In genomic region chr7:50783801-50784507, GRCh38 we compare ENCODE assay signal across 22 cellular contexts. TPM values are rescaled to one million over a fixed set of nuclear protein-coding genes. Genes with fewer than 3 reads are reported as not detected.
A peak's percentile ranks its signal among the peaks of the same experiment; 100 is the strongest.
DNase-seq lines count a peak whose midpoint lies in the region; ATAC-seq, FAIRE-seq and TF ChIP-seq lines count a peak whose summit lies in the region.
"Had no signal": no experiment of that assay in that cellular context is flagged by ENCODE, and none has a peak within 500 bp of the region (broad histone marks: within the 10 kb centered on the region; RNA-seq: fewer than 3 reads in every experiment).

No MANE protein-coding gene starts in this region.

- no peak for DNase-seq in PC-3
- DNase-seq in bronchial epithelial cell (ENCODE audit: low read depth) = no peak
- DNase-seq in stimulated activated effector memory CD8-positive, alpha-beta T cell treated with anti-CD3 and anti-CD28 coated beads, Interleukin-12 subunit alpha, Interleukin-12 subunit beta, amount 100 ng/mL, for 72 hours (ENCODE audit: low spot score in 2 of 2) = no peak
- DNase-seq in posterior vena cava (ENCODE audit: low spot score) = no peak
- no peak for DNase-seq in SHP77 treated with DMSO at 0.1 percent for 48 hours (lab: John Stamatoyannopoulos, UW)
- DNase-seq in OCI-LY7 (ENCODE audit: low spot score) = no peak
- DNase-seq: activated CD4-positive, alpha-beta T cell treated with anti-CD3 and anti-CD28 coated beads, Interleukin-2, amount 10 ng/mL, durations not matched to agents 7 days and 5 days; activated CD8-positive, alpha-beta memory T cell treated with anti-CD3 and anti-CD28 coated beads, Interleukin-2, amount 50 U/mL, for 4 hours; AML-193; COR-L47; Karpas-422; NCI-H2029; nucleus accumbens; stimulated activated naive CD8-positive, alpha-beta T cell treated with anti-CD3 and anti-CD28 coated beads, Interleukin-15, Interleukin-2, amounts not matched to agents 100 U/mL and 50 U/mL, for 24 hours; T-cell; trophoblast cell had no signal

- no peaks in the 10 kb centered on the region for H3F3A ChIP-seq in PC-3 (ENCODE audit: low read length, unreplicated experiment)

- H3K27ac Mint-ChIP-seq in stimulated activated effector memory CD8-positive, alpha-beta T cell treated with anti-CD3 and anti-CD28 coated beads, Interleukin-12 subunit alpha, Interleukin-12 subunit beta, amount 100 ng/mL, for 72 hours = no peak overlapping the region
- H3K27ac Mint-ChIP-seq: activated CD4-positive, alpha-beta T cell treated with anti-CD3 and anti-CD28 coated beads, Interleukin-2, amount 10 ng/mL, durations not matched to agents 7 days and 5 days; mesothelial cell of epicardium had no signal

- no peak for TF ChIP-seq CTCF in PC-3 (conservative IDR thresholded peaks at IDR 0.05; ENCODE audit: low read depth, low read length)
- TF ChIP-seq CTCF in bronchial epithelial cell (IDR thresholded peaks at IDR 0.05; ENCODE audit: insufficient read depth, low read length, severe bottlenecking) = no peak
- no peak for TF ChIP-seq CTCF in liver (IDR thresholded peaks at IDR 0.05; ENCODE audit: low read depth, low read length, missing input control)
- no peak for TF ChIP-seq CTCF in OCI-LY7 (conservative IDR thresholded peaks at IDR 0.05; ENCODE audit: low read length)

- POLR2A ChIA-PET in PC-3 (lab: Charles Lee; ENCODE audit: unreplicated experiment) = no interaction called here
- POLR2A ChIA-PET in OCI-LY7 (lab: Charles Lee) = no interaction called here

- H3K27ac ChIP-seq in PC-3 (ENCODE audit: low read length) = no peak overlapping the region
- H3K27ac ChIP-seq in liver (ENCODE audit: low read depth in 1 of 2, low read length in 2 of 2) = no peak overlapping the region
- H3K27ac ChIP-seq in OCI-LY7 (ENCODE audit: low read depth, low read length, poor library complexity, severe bottlenecking) = no peak overlapping the region
- H3K27ac ChIP-seq: ascending aorta, epithelial cell of prostate had no signal

- H3K79me2 ChIP-seq in PC-3 (ENCODE audit: low read length) (peaks cover 96% of the 10 kb centered on the region), OCI-LY7 (ENCODE audit: insufficient read depth, low read depth, low read length) (no peaks in the 10 kb centered on the region)

- no peak for ATAC-seq in PC-3
- ATAC-seq in stimulated activated effector memory CD8-positive, alpha-beta T cell treated with anti-CD3 and anti-CD28 coated beads, Interleukin-12 subunit alpha, Interleukin-12 subunit beta, amount 100 ng/mL, for 72 hours = no peak
- ATAC-seq: sciatic nerve; stimulated activated naive CD8-positive, alpha-beta T cell treated with anti-CD3 and anti-CD28 coated beads, Interleukin-15, Interleukin-2, amounts not matched to agents 100 U/mL and 50 U/mL, for 24 hours; T-cell had no signal

- H3K9me3 ChIP-seq in PC-3 (ENCODE audit: low read length) (no peaks in the 10 kb centered on the region), liver (ENCODE audit: control insufficient read depth in 4 of 4, low read length in 3 of 4) (no peaks in the 10 kb centered on the region), OCI-LY7 (ENCODE audit: low read length) (no peaks in the 10 kb centered on the region)
- H3K9me3 ChIP-seq: ascending aorta had no signal

- H3K27me3 ChIP-seq in PC-3 (ENCODE audit: low read length) (no peaks in the 10 kb centered on the region), bronchial epithelial cell (ENCODE audit: control insufficient read depth, insufficient read depth, low read length) (no peaks in the 10 kb centered on the region), liver (ENCODE audit: control insufficient read depth in 4 of 4, insufficient read depth in 4 of 4, low read length in 3 of 4) (no peaks in the 10 kb centered on the region)
- H3K27me3 ChIP-seq: ascending aorta had no signal

- H3K4me3 Mint-ChIP-seq in stimulated activated effector memory CD8-positive, alpha-beta T cell treated with anti-CD3 and anti-CD28 coated beads, Interleukin-12 subunit alpha, Interleukin-12 subunit beta, amount 100 ng/mL, for 72 hours = peak overlapping the region; percentile 63

- intact Hi-C loops in PC-3 (cut with micrococcal nuclease) (loop anchor here (2.0 to 5.0 kb wide), 3 partner anchors 49 to 358 kb away; no protein-coding TSS in a partner anchor), posterior vena cava (cut with DNase I) (no loop called here), OCI-LY7 (cut with micrococcal nuclease; ENCODE audit: unreplicated experiment) (no loop called here)

- H3K9me3 Mint-ChIP-seq in stimulated activated effector memory CD8-positive, alpha-beta T cell treated with anti-CD3 and anti-CD28 coated beads, Interleukin-12 subunit alpha, Interleukin-12 subunit beta, amount 100 ng/mL, for 72 hours = peaks cover 5% of the 10 kb centered on the region

- H3K36me3 Mint-ChIP-seq in stimulated activated effector memory CD8-positive, alpha-beta T cell treated with anti-CD3 and anti-CD28 coated beads, Interleukin-12 subunit alpha, Interleukin-12 subunit beta, amount 100 ng/mL, for 72 hours = no peaks in the 10 kb centered on the region

- 58% methylated on average over 12 of the region's 12 CpGs for WGBS in liver

- H3K4me1 Mint-ChIP-seq in stimulated activated effector memory CD8-positive, alpha-beta T cell treated with anti-CD3 and anti-CD28 coated beads, Interleukin-12 subunit alpha, Interleukin-12 subunit beta, amount 100 ng/mL, for 72 hours = peaks cover 10% of the 10 kb centered on the region

- H3K4me1 ChIP-seq in PC-3 (ENCODE audit: insufficient read depth, low read length) (peaks cover 7% of the 10 kb centered on the region; the same call in 1 of the 2 replicates), liver (ENCODE audit: control insufficient read depth in 4 of 4, insufficient read depth in 4 of 4, low read length in 3 of 4) (peaks cover 15 to 81% (median 47%) of the 10 kb centered on the region in 4 donors), OCI-LY7 (ENCODE audit: insufficient read depth, low read length, poor library complexity, severe bottlenecking) (no peaks in the 10 kb centered on the region)

- no peak for TF ChIP-seq RAD21 in liver (IDR thresholded peaks at IDR 0.05)

- H3K4me2 ChIP-seq in PC-3 (ENCODE audit: low read length) = peak overlapping the region; percentile 95
- H3K4me2 ChIP-seq in OCI-LY7 (ENCODE audit: low read length) = no peak overlapping the region

- no peak overlapping the region for H3K4me3 ChIP-seq in PC-3 (ENCODE audit: low read length)
- H3K4me3 ChIP-seq in bronchial epithelial cell (ENCODE audit: low read depth, low read length) = no peak overlapping the region
- H3K4me3 ChIP-seq in liver (ENCODE audit: low read depth in 1 of 3, low read length in 3 of 3) = no peak overlapping the region
- no peak overlapping the region for H3K4me3 ChIP-seq in OCI-LY7 (ENCODE audit: low read depth, low read length, poor library complexity, severe bottlenecking)

- peak; percentile 64 for FAIRE-seq in bronchial epithelial cell (lab: Jason Lieb, UNC)
- FAIRE-seq: frontal cortex had no signal

- CTCF ChIA-PET in PC-3 (lab: Charles Lee) = no interaction called here
- CTCF ChIA-PET in OCI-LY7 (lab: Charles Lee; ENCODE audit: unreplicated experiment) = no interaction called here

- H4K20me1 ChIP-seq in PC-3 (ENCODE audit: low read length) (peaks cover 83% of the 10 kb centered on the region), OCI-LY7 (ENCODE audit: insufficient read depth, low read length) (no peaks in the 10 kb centered on the region)

- BruUV-seq in PC-3 (replicated peaks; lab: Mats Ljungman, UMichigan) (no TSS peak), OCI-LY7 (replicated peaks; lab: Mats Ljungman, UMichigan) (no TSS peak)

- H3K9me2 ChIP-seq in PC-3 (replicated peaks; ENCODE audit: low read length) (no peaks in the 10 kb centered on the region), OCI-LY7 (ENCODE audit: insufficient read depth, low read length) (no peaks in the 10 kb centered on the region)

- peaks cover 7% of the 10 kb centered on the region; the same call in 1 of the 2 replicates for H3K36me3 ChIP-seq in PC-3 (ENCODE audit: low read depth, low read length)
- no peaks in the 10 kb centered on the region for H3K36me3 ChIP-seq in bronchial epithelial cell (ENCODE audit: control insufficient read depth, insufficient read depth, low read length)
- H3K36me3 ChIP-seq in liver (ENCODE audit: control insufficient read depth in 4 of 4, insufficient read depth in 3 of 4, low read depth in 1 of 4, low read length in 3 of 4) = no peaks in the 10 kb centered on the region
- no peaks in the 10 kb centered on the region for H3K36me3 ChIP-seq in OCI-LY7 (ENCODE audit: insufficient read depth, low read length)
- H3K36me3 ChIP-seq: ascending aorta had no signal

- H2AFZ ChIP-seq in PC-3 (ENCODE audit: low read length) = no peak overlapping the region
- no peak overlapping the region for H2AFZ ChIP-seq in OCI-LY7 (ENCODE audit: low read length)

- H3K9ac ChIP-seq in PC-3 (ENCODE audit: low read length) (no peak overlapping the region), liver (ENCODE audit: low read depth in 1 of 2, low read length in 2 of 2) (no peak overlapping the region)

TF ChIP-seq in liver, 16 proteins besides CTCF, POLR2A, EP300 and RAD21 (continues in another document):
- TF ChIP-seq HNF4A (conservative IDR thresholded peaks at IDR 0.05) = peak; percentile 62 to 63
- peak; percentile 6 for TF ChIP-seq SP1 (IDR thresholded peaks at IDR 0.05)
- peak in 1 of 2 donors; percentile 23 for TF ChIP-seq JUND (IDR thresholded peaks at IDR 0.05)
- peak in 1 of 2 donors; percentile 9 for TF ChIP-seq RXRA (IDR thresholded peaks at IDR 0.05)
- TF ChIP-seq HNF4G (IDR thresholded peaks at IDR 0.05) = no peak

RNA-seq across cellular contexts. Expression of gene GRB10, which starts 1.3 kb away (rescaled TPM):
- total RNA-seq in PC-3 (2014; rRNA removed) = 61.3 and 89.8 TPM in 2 replicates
- total RNA-seq in bronchial epithelial cell = 65.9 and 67.7 TPM in 2 replicates
- 10 to 100 TPM; 19.6 to 53.1 TPM for total RNA-seq in liver
- 10 to 100 TPM; 10.7 to 15.4 TPM for polyA plus RNA-seq in liver
- total RNA-seq in posterior vena cava = 10 to 100 TPM; 45.4 to 52.6 TPM
- not detected in 2 replicates for total RNA-seq in OCI-LY7 (2014; rRNA removed; shearing (Covaris generic))
- total RNA-seq in OCI-LY7 (2022) = not detected in 2 replicates

Comparison
In these comparisons a context has a peak if more than half of its experiments do, and no peak if none do; other contexts are left out.
1. RNA of gene GRB10, which starts 1.3 kb away (total RNA-seq): 65.9 to 67.7 TPM in bronchial epithelial cell, 61.3 to 89.8 TPM in PC-3, 19.6 to 53.1 TPM in liver and 45.4 to 52.6 TPM in posterior vena cava; not detected in OCI-LY7; every median in the first group is over 10 times any median in the second.